ENCODE assay signal across 21 cellular contexts in the genomic region with DNA sequence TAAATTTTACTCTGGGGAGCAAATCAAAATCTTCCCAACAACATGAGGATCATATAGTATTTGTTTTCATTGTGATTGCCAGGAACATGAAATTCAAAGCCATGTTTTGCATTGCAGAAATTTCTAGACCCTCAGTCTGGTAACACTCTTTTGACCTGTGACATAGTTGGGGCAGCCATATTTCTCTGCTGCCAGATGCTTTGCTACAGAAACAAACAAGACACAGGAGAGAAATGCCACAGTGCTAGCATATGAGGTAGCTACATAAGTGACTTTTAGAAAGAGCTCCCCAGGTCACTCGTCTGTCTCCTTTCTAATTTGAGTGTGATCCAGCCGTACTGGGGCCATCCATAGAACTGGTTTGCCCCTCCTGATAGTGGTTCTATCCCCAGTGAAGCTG. TPM values are rescaled to one million over a fixed set of nuclear protein-coding genes. Genes with fewer than 3 reads are reported as not detected.
DNase-seq lines count a peak whose midpoint lies in the region; ATAC-seq and TF ChIP-seq lines count a peak whose summit lies in the region.
"Had no signal": no experiment of that assay in that cellular context is flagged by ENCODE, and none has a peak within 500 bp of the region (broad histone marks: within the 10 kb centered on the region; RNA-seq: fewer than 3 reads in every experiment).

No MANE protein-coding gene starts in this region.

- no peak overlapping the region for H3K4me3 ChIP-seq in right atrium auricular region
- no peak overlapping the region for H3K4me3 ChIP-seq in heart right ventricle
- H3K4me3 ChIP-seq in A673 (ENCODE audit: low read depth, low read length, poor library complexity, severe bottlenecking) = no peak overlapping the region
- H3K4me3 ChIP-seq: HAP-1, K562, Peyer's patch had no signal

- H3K27me3 Mint-ChIP-seq in osteocyte (ENCODE audit: unreplicated experiment) = no peaks in the 10 kb centered on the region
- H3K27me3 Mint-ChIP-seq: CD4-positive, CD25-positive, alpha-beta regulatory T cell had no signal

- WGBS in heart right ventricle, 2 donors = 34 to 36% methylated on average over 2 of the region's 2 CpGs

- BruUV-seq in A673 (replicated peaks; lab: Mats Ljungman, UMichigan) = no TSS peak

- H3K4me1 Mint-ChIP-seq in osteocyte (ENCODE audit: unreplicated experiment) = peaks cover 58% of the 10 kb centered on the region
- H3K4me1 Mint-ChIP-seq: CD4-positive, CD25-positive, alpha-beta regulatory T cell had no signal

- intact Hi-C loops in Right ventricle myocardium superior (cut with DNase I) (no loop called here), heart right ventricle (cut with DNase I) (no loop called here), A673 (cut with micrococcal nuclease; ENCODE audit: unreplicated experiment) (no loop called here)

- H3K36me3 Mint-ChIP-seq in osteocyte (ENCODE audit: unreplicated experiment) = peaks cover 48% of the 10 kb centered on the region
- H3K36me3 Mint-ChIP-seq: CD4-positive, CD25-positive, alpha-beta regulatory T cell had no signal

- no peak overlapping the region for H3K4me3 Mint-ChIP-seq in osteocyte (ENCODE audit: unreplicated experiment)
- H3K4me3 Mint-ChIP-seq: CD4-positive, CD25-positive, alpha-beta regulatory T cell had no signal

- H3K4me1 ChIP-seq in right atrium auricular region (peaks cover 0 to 2% of the 10 kb centered on the region in 2 donors), heart right ventricle (peaks cover 0 to 50% (median 14%) of the 10 kb centered on the region in 9 donors), A673 (ENCODE audit: insufficient read depth, low read length, poor library complexity, severe bottlenecking) (no peaks in the 10 kb centered on the region)
- H3K4me1 ChIP-seq: BE2C, HAP-1, Peyer's patch had no signal

- CTCF ChIA-PET in A673 (lab: Charles Lee) = no interaction called here

- DNase-seq in Right ventricle myocardium superior (no peak), right atrium auricular region (ENCODE audit: low spot score) (no peak), heart right ventricle (no peak), osteocyte (ENCODE audit: extremely low spot score, unreplicated experiment) (no peak), cortex of kidney (lab: John Stamatoyannopoulos, UW) (no peak), A673 (ENCODE audit: low spot score) (no peak)
- DNase-seq in stimulated activated naive CD8-positive, alpha-beta T cell treated with anti-CD3 and anti-CD28 coated beads, Interleukin-15, Interleukin-2, amounts not matched to agents 100 U/mL and 50 U/mL, for 24 hours = no peak
- DNase-seq: 8988T; BE2C; CD4-positive, CD25-positive, alpha-beta regulatory T cell; COR-L47; DMS 273 treated with DMSO at 0.1 percent for 48 hours; DND-41; NCI-H1105; NCI-H2081; NCI-H2171 treated with DMSO at 0.1 percent for 48 hours; NCI-H446; Peyer's patch had no signal

- peaks cover 5% of the 10 kb centered on the region for H3K36me3 ChIP-seq in right atrium auricular region
- peaks cover 0 to 26% (median 0%) of the 10 kb centered on the region in 9 donors for H3K36me3 ChIP-seq in heart right ventricle
- no peaks in the 10 kb centered on the region for H3K36me3 ChIP-seq in A673 (ENCODE audit: insufficient read depth, low read length, poor library complexity, severe bottlenecking)
- H3K36me3 ChIP-seq: BE2C, HAP-1, Peyer's patch had no signal

- peak overlapping the region; percentile 91 for H3K27ac Mint-ChIP-seq in osteocyte (ENCODE audit: unreplicated experiment)
- H3K27ac Mint-ChIP-seq: CD4-positive, CD25-positive, alpha-beta regulatory T cell had no signal

- H3K27ac ChIP-seq in right atrium auricular region (no peak overlapping the region), heart right ventricle (peak overlapping the region in 4 of 10 donors; percentile 8 to 57 (median 32)), A673 (ENCODE audit: low read depth, low read length, poor library complexity, severe bottlenecking) (no peak overlapping the region)
- H3K27ac ChIP-seq: Peyer's patch had no signal

- peaks cover 0 to 4% of the 10 kb centered on the region in 2 donors for H3K9me3 ChIP-seq in right atrium auricular region
- peaks cover 0 to 13% (median 0%) of the 10 kb centered on the region in 11 donors for H3K9me3 ChIP-seq in heart right ventricle
- no peaks in the 10 kb centered on the region for H3K9me3 ChIP-seq in A673 (ENCODE audit: low read depth, low read length, poor library complexity, severe bottlenecking)
- H3K9me3 ChIP-seq: BE2C, HAP-1, Peyer's patch had no signal

- peaks cover 10% of the 10 kb centered on the region for H3K9me3 Mint-ChIP-seq in osteocyte (ENCODE audit: unreplicated experiment)

- POLR2A ChIA-PET in A673 (lab: Charles Lee; ENCODE audit: low non-redundant PET) = no interaction called here

- TF ChIP-seq CTCF in right atrium auricular region (IDR thresholded peaks at IDR 0.05) (no peak), heart right ventricle (IDR thresholded peaks at IDR 0.05) (no peak), osteocyte (IDR thresholded peaks at IDR 0.05) (no peak), A673 (conservative IDR thresholded peaks at IDR 0.05; ENCODE audit: low read depth, low read length) (no peak)

- ATAC-seq in Right ventricle myocardium superior (ENCODE audit: poor library complexity) (peak; percentile 52), heart right ventricle (peak in 5 of 8 donors; percentile 35 to 67 (median 60)), HG02610 (IDR thresholded peaks at IDR 0.05; ENCODE audit: unreplicated experiment) (no peak)
- ATAC-seq in stimulated activated naive CD8-positive, alpha-beta T cell treated with anti-CD3 and anti-CD28 coated beads, Interleukin-15, Interleukin-2, amounts not matched to agents 100 U/mL and 50 U/mL, for 24 hours = no peak
- ATAC-seq: K562 had no signal

- H3K27me3 ChIP-seq in right atrium auricular region (no peaks in the 10 kb centered on the region), heart right ventricle (no peaks in the 10 kb centered on the region), A673 (replicated peaks; ENCODE audit: insufficient read depth, low read depth, low read length, poor library complexity) (peaks cover 21% of the 10 kb centered on the region)
- H3K27me3 ChIP-seq: BE2C, Peyer's patch had no signal

RNA-seq across cellular contexts. Expression of a gene that starts 49.4 kb away (rescaled TPM):
- total RNA-seq in Right ventricle myocardium superior (181 TPM), right atrium auricular region (10 to 100 TPM; 35.7 to 47.8 TPM), heart right ventricle (100 to 1,000 TPM; 124 to 315 (median 197) TPM), osteocyte (187 and 193 TPM in 2 replicates), A673 (2021) (not detected in 2 replicates)
- 10 to 100 TPM; 11.7 to 67.7 TPM for polyA plus RNA-seq in heart right ventricle
- total RNA-seq: CD4-positive, CD25-positive, alpha-beta regulatory T cell; K562 had no signal
- polyA plus RNA-seq: CD4-positive, CD25-positive, alpha-beta regulatory T cell had no signal

Comparison
In these comparisons a context has a peak if more than half of its experiments do, and no peak if none do; other contexts are left out.
1. ATAC-seq: peak in Right ventricle myocardium superior (single experiment) and heart right ventricle (5 of 8); none in stimulated activated naive CD8-positive, alpha-beta T cell treated with anti-CD3 and anti-CD28 coated beads, Interleukin-15, Interleukin-2, amounts not matched to agents 100 U/mL and 50 U/mL, for 24 hours (single experiment) and HG02610 (single experiment).
2. RNA of a gene that starts 49.4 kb away (total RNA-seq): 124 to 315 TPM in heart right ventricle, 187 to 193 TPM in osteocyte, 181 TPM in Right ventricle myocardium superior (single experiment) and 35.7 to 47.8 TPM in right atrium auricular region; not detected in A673; every median in the first group is over 10 times any median in the second.